ENCODE assay signal across 1 cellular context in the genomic region with DNA sequence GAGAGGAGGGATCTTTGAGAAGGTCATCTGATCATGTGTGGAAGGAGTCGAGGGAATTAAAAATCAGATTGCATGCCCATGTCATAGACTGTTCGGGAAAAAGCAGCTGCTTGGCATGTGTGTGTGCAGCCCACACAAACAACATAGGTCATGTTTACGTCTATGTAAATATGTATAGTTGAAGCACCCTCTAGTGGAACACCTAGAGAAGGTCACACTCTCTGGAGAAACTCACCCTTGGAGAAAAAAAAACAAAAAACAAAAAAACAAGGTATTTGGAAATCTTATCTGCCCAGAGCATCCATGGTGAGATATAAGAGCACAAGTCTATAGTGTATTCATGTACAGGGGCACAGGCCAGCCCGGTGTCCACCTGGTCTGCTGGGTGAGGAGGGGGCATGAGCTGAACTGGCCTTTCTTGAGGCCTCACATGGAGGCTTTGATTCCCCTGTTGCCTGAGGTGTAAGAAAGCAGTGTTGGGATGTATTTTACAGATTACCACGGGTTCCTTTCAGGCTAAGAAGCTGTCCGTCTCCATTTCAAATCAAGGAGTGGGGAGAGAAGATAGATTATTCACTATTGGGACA.
TF ChIP-seq lines count a peak whose summit lies in the region.

No MANE protein-coding gene starts in this region.

TF ChIP-seq in IMR-90, 13 proteins besides CTCF, POLR2A, EP300 and RAD21 (continued from another document):
- no peak for TF ChIP-seq CEBPB (IDR thresholded peaks at IDR 0.05; ENCODE audit: low read depth, low read length)
